ENCODE assay signal across 22 cellular contexts in genomic region chr10:107898392-107898791, GRCh38.
"Had no signal": no experiment of that assay in that cellular context is flagged by ENCODE, and none has a peak within 500 bp of the region (broad histone marks: within the 10 kb centered on the region; RNA-seq: fewer than 3 reads in every experiment).

No MANE protein-coding gene starts in this region.

- H3K36me3 ChIP-seq: gastroesophageal sphincter, heart left ventricle, left lung, ovary, spleen, tibial artery, upper lobe of left lung had no signal

- ATAC-seq: effector memory CD8-positive, alpha-beta T cell; gastroesophageal sphincter; heart left ventricle; left cardiac atrium; naive thymus-derived CD8-positive, alpha-beta T cell; psoas muscle; right cardiac atrium; stimulated activated memory B cell treated with anti-CD40 and anti-IgM and Interleukin-4, amounts not matched to agents 10 μg/mL and 1 μg/mL and 100 μg/mL, for 72 hours; stimulated activated naive CD8-positive, alpha-beta T cell treated with anti-CD3 and anti-CD28 coated beads, Interleukin-15, Interleukin-2, amounts not matched to agents 100 U/mL and 50 U/mL, for 24 hours had no signal

- DNase-seq: cortex of kidney; effector memory CD8-positive, alpha-beta T cell; heart left ventricle; left cardiac atrium; left lung; naive thymus-derived CD8-positive, alpha-beta T cell; occipital lobe; ovary; posterior cingulate gyrus; right cardiac atrium; spleen; stimulated activated CD4-positive, alpha-beta T cell treated with anti-CD3 and anti-CD28 coated beads, Interleukin-4, amount 100 ng/mL, for 4 hours; stimulated activated naive CD8-positive, alpha-beta T cell treated with anti-CD3 and anti-CD28 coated beads, Interleukin-15, Interleukin-2, amounts not matched to agents 100 U/mL and 50 U/mL, for 24 hours; substantia nigra; testis; tibial artery had no signal

- H3K9me3 ChIP-seq: gastroesophageal sphincter, heart left ventricle, left lung, ovary, psoas muscle, spleen, testis, tibial artery, upper lobe of left lung had no signal

- H3K4me3 ChIP-seq: gastroesophageal sphincter, heart left ventricle, hepatocyte, left lung, ovary, psoas muscle, skin epidermis, spleen, testis, tibial artery, upper lobe of left lung had no signal

- H3K27me3 ChIP-seq: gastroesophageal sphincter, heart left ventricle, hepatocyte, left lung, ovary, spleen, testis, tibial artery, upper lobe of left lung had no signal

- H3K4me1 ChIP-seq: gastroesophageal sphincter, heart left ventricle, left lung, psoas muscle, spleen, testis, tibial artery, upper lobe of left lung had no signal

- H3K27ac ChIP-seq: gastroesophageal sphincter, heart left ventricle, hepatocyte, ovary, psoas muscle, skin epidermis, spleen, testis, tibial artery had no signal
